In the genomic region with DNA sequence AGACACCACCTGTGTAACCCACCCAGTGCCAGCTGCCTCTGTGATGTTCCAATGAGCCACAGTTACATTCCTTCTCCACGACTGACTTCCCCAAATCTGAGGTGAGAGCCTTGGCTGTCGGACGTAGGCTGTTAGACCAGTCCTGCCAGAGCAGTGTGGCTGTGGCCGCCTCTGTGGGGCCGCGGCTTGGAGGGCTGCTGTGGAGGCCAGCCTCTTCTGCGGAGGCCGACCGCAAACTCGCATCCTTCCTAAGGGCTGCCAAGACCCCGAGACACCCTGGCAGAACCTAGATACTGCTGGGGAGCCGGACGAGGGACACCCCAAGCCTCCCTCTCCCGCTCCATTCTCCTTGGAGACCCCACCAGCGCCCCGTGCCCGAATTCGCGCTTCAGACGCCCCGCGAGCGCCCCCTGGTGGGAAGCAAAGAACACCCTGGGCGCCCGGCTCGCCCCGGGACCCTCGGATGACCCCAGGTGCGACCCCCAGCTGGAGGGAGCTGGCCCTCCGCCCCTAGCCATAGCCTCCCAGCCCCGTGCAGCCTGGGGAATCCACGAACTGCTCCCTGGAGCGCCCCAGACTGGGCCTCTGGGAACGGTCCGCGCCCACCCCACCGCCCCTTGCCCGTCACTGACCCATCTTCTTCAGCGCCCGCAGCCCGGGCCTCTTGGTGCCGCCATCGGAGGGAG, we compare ENCODE assay signal across 8 cellular contexts. TPM values are rescaled to one million over a fixed set of nuclear protein-coding genes. Genes with fewer than 3 reads are reported as not detected.
DNase-seq lines count a peak whose midpoint lies in the region; ATAC-seq and TF ChIP-seq lines count a peak whose summit lies in the region.

No MANE protein-coding gene starts in this region.

- intact Hi-C loops in mammary epithelial cell (cut with micrococcal nuclease) = loop anchor here (2.0 to 5.0 kb wide), 5 partner anchors 23 to 599 kb away; no protein-coding TSS in a partner anchor
- intact Hi-C loops in left colon (cut with DNase I, micrococcal nuclease) = loop anchor here in 1 of 2 donors (10.0 kb wide), 1 partner anchor 63 kb away; no protein-coding TSS in a partner anchor

- peak overlapping the region; percentile 62 to 87 (median 66) for H3K4me3 Mint-ChIP-seq in T-cell

- H3K9me3 ChIP-seq in mammary epithelial cell (replicated peaks; ENCODE audit: insufficient read depth, low read length) = no peaks in the 10 kb centered on the region

- no peaks in the 10 kb centered on the region for H3K36me3 ChIP-seq in mammary epithelial cell (ENCODE audit: insufficient read depth, low read length)

- H3K27ac Mint-ChIP-seq in T-cell = peak overlapping the region in 1 of 2 donors; percentile 6

- peak overlapping the region; percentile 47 for H2AFZ ChIP-seq in mammary epithelial cell (ENCODE audit: low read depth, low read length)

- H3K27me3 Mint-ChIP-seq in T-cell = no peaks in the 10 kb centered on the region

- TSS peak; percentile 18 for BruUV-seq in mammary epithelial cell (replicated peaks; lab: Mats Ljungman, UMichigan)

- H3K4me3 ChIP-seq in mammary epithelial cell (replicated peaks in 1 of 3; ENCODE audit: insufficient read depth in 1 of 3, low read depth in 2 of 3, low read length in 3 of 3) = peak overlapping the region; percentile 93 to 98 (median 97)

- TF ChIP-seq CTCF in mammary epithelial cell (conservative IDR thresholded peaks at IDR 0.05 in 1 of 2, IDR thresholded peaks at IDR 0.05 in 1 of 2; ENCODE audit: extremely low read depth in 1 of 2, insufficient read depth in 1 of 2, low read depth in 1 of 2, low read length in 2 of 2) = peak; percentile 26 to 85

- dilution Hi-C loops in mammary epithelial cell (cut with HindIII; ENCODE audit: low sequenced_read_pairs) = no loop called here

- no peaks in the 10 kb centered on the region for H3K27me3 ChIP-seq in mammary epithelial cell (ENCODE audit: insufficient read depth, low read length)

- H3K9me3 Mint-ChIP-seq in T-cell = no peaks in the 10 kb centered on the region

- H3K79me2 ChIP-seq in mammary epithelial cell (ENCODE audit: insufficient read depth, low read length) = peaks cover 58% of the 10 kb centered on the region

- in situ Hi-C loops in mammary epithelial cell (cut with MboI; ENCODE audit: low sequenced_read_pairs in 2 of 2) = loop anchor here in 1 of 2 donors (10.0 kb wide), 1 partner anchor 253 kb away; no protein-coding TSS in a partner anchor

- no peaks in the 10 kb centered on the region for H4K20me1 ChIP-seq in mammary epithelial cell (ENCODE audit: insufficient read depth, low read length)

- peak overlapping the region; percentile 56 for H3K9ac ChIP-seq in mammary epithelial cell (ENCODE audit: insufficient read depth, low read length)

- CTCF ChIA-PET in T-cell (lab: Charles Lee) = no interaction called here
- CTCF ChIA-PET in mammary epithelial cell (lab: Charles Lee; ENCODE audit: low non-redundant PET) = interaction anchor here (0.6 kb wide), 1 partner anchor 20 kb away, joined by 8 read pairs; no protein-coding TSS in a partner anchor

- DNase-seq in activated gamma-delta T cell treated with Interleukin-2 at 50 U/mL for 16 hours (peak; percentile 44), activated gamma-delta T cell (lab: John Stamatoyannopoulos, UW) (no peak), T-cell (peak in 24 of 34 experiments; percentile 17 to 59 (median 34)), mammary epithelial cell (peak; percentile 51), left colon (peak; percentile 48 to 71), mesenteric fat pad (ENCODE audit: low spot score) (no peak)
- peak in 2 of 3 experiments; percentile 18 to 52 for DNase-seq in stimulated activated CD4-positive, alpha-beta T cell treated with anti-CD3 and anti-CD28 coated beads, TNF-alpha, amount 100 ng/mL, for 24 hours (ENCODE audit: low read depth in 3 of 3)

- H3K4me2 ChIP-seq in mammary epithelial cell (ENCODE audit: insufficient read depth, low read depth, low read length) = peak overlapping the region; percentile 82

- ATAC-seq in T-cell (replicated peaks in 1 of 4) = peak in 2 of 4 experiments; percentile 0 to 1
- ATAC-seq in left colon = no peak
- ATAC-seq in GM19397 (IDR thresholded peaks at IDR 0.05; ENCODE audit: unreplicated experiment) = no peak

- peaks cover 17 to 23% (median 21%) of the 10 kb centered on the region in 3 donors for H3K4me1 Mint-ChIP-seq in T-cell

- peak overlapping the region; percentile 56 for H3K27ac ChIP-seq in mammary epithelial cell (ENCODE audit: insufficient read depth, low read depth, low read length)

- WGBS in mammary epithelial cell (ENCODE audit: low coverage, missing lambda C conversion rate) = 3% methylated on average over 14 of the region's 43 CpGs

- POLR2A ChIA-PET in T-cell (lab: Charles Lee) = no interaction called here

- peaks cover 61% of the 10 kb centered on the region for H3K4me1 ChIP-seq in mammary epithelial cell (ENCODE audit: insufficient read depth, low read length)

- H3K36me3 Mint-ChIP-seq in T-cell = no peaks in the 10 kb centered on the region

RNA-seq across cellular contexts. Expression of gene PLCD3, which starts 0.6 kb away (rescaled TPM):
- 1 to 10 TPM; 3.1 to 9.9 (median 4.8) TPM for total RNA-seq in T-cell
- 100 to 1,000 TPM in 1 of 2 donors, 10 to 100 TPM in 1; 79.4 to 185 TPM for total RNA-seq in mammary epithelial cell
- 171 TPM for polyA plus RNA-seq in mammary epithelial cell
- polyA minus RNA-seq in mammary epithelial cell = 166 TPM
- total RNA-seq in left colon = 100 to 1,000 TPM; 335 to 566 TPM
- total RNA-seq in mesenteric fat pad = 64.2 TPM

RNA-seq across cellular contexts. Expression of gene ACBD4, which starts 3.7 kb away (rescaled TPM):
- total RNA-seq in T-cell = 10 to 100 TPM; 28.4 to 48.5 (median 38.9) TPM
- total RNA-seq in mammary epithelial cell = 1 to 10 TPM; 6.5 to 8.1 TPM
- 3.1 TPM for polyA plus RNA-seq in mammary epithelial cell
- polyA minus RNA-seq in mammary epithelial cell = 3.4 TPM
- total RNA-seq in left colon = 10 to 100 TPM; 22.3 to 22.6 TPM
- total RNA-seq in mesenteric fat pad = 10.9 TPM

RNA-seq across cellular contexts. Expression of gene HEXIM1, which starts 16.5 kb away (rescaled TPM):
- total RNA-seq in T-cell = 10 to 100 TPM; 32.3 to 55.9 (median 34.5) TPM
- 10 to 100 TPM; 20.5 to 35.2 TPM for total RNA-seq in mammary epithelial cell
- 16.7 TPM for polyA plus RNA-seq in mammary epithelial cell
- polyA minus RNA-seq in mammary epithelial cell = 12.4 TPM
- total RNA-seq in left colon = 10 to 100 TPM; 36.1 to 46.7 TPM
- total RNA-seq in mesenteric fat pad = 42.1 TPM

RNA-seq across cellular contexts. Expression of gene HEXIM2, which starts 29.9 kb away (rescaled TPM):
- total RNA-seq in T-cell (1 to 10 TPM; 2.0 to 5.8 (median 3.3) TPM), mammary epithelial cell (1 to 10 TPM; 2.8 to 7.7 TPM), left colon (1 to 10 TPM; 4.7 to 5.2 TPM), mesenteric fat pad (5.1 TPM)
- 4.0 TPM for polyA plus RNA-seq in mammary epithelial cell
- polyA minus RNA-seq in mammary epithelial cell = not detected

Comparison
In these comparisons a context has a peak if more than half of its experiments do, and no peak if none do; other contexts are left out.
1. DNase-seq: peak in activated gamma-delta T cell treated with Interleukin-2 at 50 U/mL for 16 hours (single experiment), T-cell (24 of 34), mammary epithelial cell (single experiment), left colon (2 of 2) and stimulated activated CD4-positive, alpha-beta T cell treated with anti-CD3 and anti-CD28 coated beads, TNF-alpha, amount 100 ng/mL, for 24 hours (2 of 3); none in activated gamma-delta T cell (single experiment) and mesenteric fat pad (single experiment).